8 cellular contexts compared by ENCODE assay signal in the genomic region with DNA sequence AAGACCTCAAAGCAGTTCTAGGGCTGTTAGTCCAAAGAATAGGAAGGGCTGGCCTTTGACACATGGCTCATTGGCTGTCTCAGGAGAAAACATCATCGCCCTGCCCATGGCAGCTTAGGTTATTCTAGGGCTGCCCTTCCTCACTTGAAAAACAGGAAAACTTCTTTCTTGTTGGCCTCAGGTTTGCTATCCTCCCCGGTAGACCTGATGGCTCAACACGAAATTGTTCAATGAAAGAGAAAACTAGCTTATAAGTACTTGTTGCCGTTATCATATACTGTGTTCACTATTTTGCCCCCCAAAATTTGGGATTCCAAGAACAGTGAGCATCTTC. TPM values are rescaled to one million over a fixed set of nuclear protein-coding genes. Genes with fewer than 3 reads are reported as not detected.
DNase-seq lines count a peak whose midpoint lies in the region; TF ChIP-seq lines count a peak whose summit lies in the region.

No MANE protein-coding gene starts in this region.

- H3K9me3 ChIP-seq in HUES6 (ENCODE audit: control insufficient read depth, insufficient read depth, low read depth, low read length): no peaks in the 10 kb centered on the region

- H3K4me1 Mint-ChIP-seq in chondrocyte (ENCODE audit: low read depth): peaks cover 23% of the 10 kb centered on the region

- peaks cover 10% of the 10 kb centered on the region for H3K36me3 ChIP-seq in HUES6 (ENCODE audit: control insufficient read depth, insufficient read depth, low read length)

- H3K4me3 ChIP-seq in HUES6 (ENCODE audit: low read depth, low read length): peak overlapping the region; percentile 94

- H3K4me3 Mint-ChIP-seq in chondrocyte (ENCODE audit: unreplicated experiment): peak overlapping the region; percentile 81

- TF ChIP-seq CTCF in 22Rv1 (IDR thresholded peaks at IDR 0.05) (no peak), chondrocyte (IDR thresholded peaks at IDR 0.05) (no peak)

- no peak for TF ChIP-seq POLR2A in erythroblast (IDR thresholded peaks at IDR 0.05; ENCODE audit: low read length)

- no peaks in the 10 kb centered on the region for H3K27me3 ChIP-seq in HUES6 (ENCODE audit: control insufficient read depth, insufficient read depth, low read length)

- H3K36me3 Mint-ChIP-seq in chondrocyte (ENCODE audit: low read depth): no peaks in the 10 kb centered on the region

- H3K9me3 Mint-ChIP-seq in chondrocyte (ENCODE audit: low read depth): no peaks in the 10 kb centered on the region

- H3K27me3 Mint-ChIP-seq in chondrocyte (ENCODE audit: low read depth): no peaks in the 10 kb centered on the region

- peaks cover 18% of the 10 kb centered on the region; the same call in 1 of the 2 replicates for H3K4me1 ChIP-seq in HUES6 (ENCODE audit: control insufficient read depth, insufficient read depth, low read length)

- H3K27ac Mint-ChIP-seq in chondrocyte (ENCODE audit: unreplicated experiment): peak overlapping the region; percentile 93

- DNase-seq in chondrocyte (ENCODE audit: low spot score) (no peak), midbrain (lab: John Stamatoyannopoulos, UW) (peak; percentile 61), islet precursor cell (no peak), DMS114 treated with DMSO at 0.1 percent for 48 hours (lab: John Stamatoyannopoulos, UW; ENCODE audit: unreplicated experiment) (no peak), NCI-H146 (lab: John Stamatoyannopoulos, UW) (no peak), erythroblast (lab: John Stamatoyannopoulos, UW) (no peak)

- H3K9ac ChIP-seq in HUES6 (ENCODE audit: low read length): peak overlapping the region; percentile 99

- peak overlapping the region; percentile 98 for H3K27ac ChIP-seq in 22Rv1
- peak overlapping the region; percentile 76 for H3K27ac ChIP-seq in HUES6 (ENCODE audit: low read depth, low read length)

RNA-seq across cellular contexts. Expression of gene SLTM, which starts 0.6 kb away (rescaled TPM):
- total RNA-seq in chondrocyte: 53.9 to 71.7 TPM (median 70.4 TPM) in 3 replicates

RNA-seq across cellular contexts. Expression of gene RNF111, which starts 53.4 kb away (rescaled TPM):
- total RNA-seq in chondrocyte: 25.8 to 31.1 TPM (median 27.1 TPM) in 3 replicates
